In genomic region chr11:13207665-13208594, GRCh38 we compare ENCODE assay signal across 1 cellular context.
TF ChIP-seq lines count a peak whose summit lies in the region.

No MANE protein-coding gene starts in this region.

TF ChIP-seq in HEK293, 187 proteins besides CTCF, POLR2A, EP300 and RAD21 (continued from another document):
- TF ChIP-seq PRDM4 (tag by site-specific recombination; IDR thresholded peaks at IDR 0.05) (peak; percentile 90), ZNF488 (tag by site-specific recombination; IDR thresholded peaks at IDR 0.05) (no peak), SP7 (tag by site-specific recombination; IDR thresholded peaks at IDR 0.05) (0 out of 2 replicates have a peak, but pooled peaks have one; percentile 26), ZNF311 (tag by site-specific recombination; IDR thresholded peaks at IDR 0.05; ENCODE audit: borderline replicate concordance) (no peak), ZNF174 (tag by site-specific recombination; IDR thresholded peaks at IDR 0.05) (no peak), SCRT1 (tag by site-specific recombination; IDR thresholded peaks at IDR 0.05; ENCODE audit: borderline replicate concordance) (no peak), YY2 (tag by site-specific recombination; IDR thresholded peaks at IDR 0.05) (no peak), GFI1B (tag by site-specific recombination; IDR thresholded peaks at IDR 0.05) (no peak), REPIN1 (tag by site-specific recombination; IDR thresholded peaks at IDR 0.05; ENCODE audit: low read depth) (no peak), ZNF423 (tag by site-specific recombination; IDR thresholded peaks at IDR 0.05) (no peak), GLIS1 (tag by site-specific recombination; IDR thresholded peaks at IDR 0.05) (no peak), TCF7L2 (IDR thresholded peaks at IDR 0.05; ENCODE audit: borderline replicate concordance, low read depth, low read length) (no peak), ZNF157 (tag by site-specific recombination; IDR thresholded peaks at IDR 0.05) (no peak), ZSCAN30 (tag by site-specific recombination; IDR thresholded peaks at IDR 0.05) (no peak), ZNF16 (tag by site-specific recombination; IDR thresholded peaks at IDR 0.05; ENCODE audit: low read depth) (no peak), RBAK (tag by site-specific recombination; IDR thresholded peaks at IDR 0.05) (no peak), TRIM28 (IDR thresholded peaks at IDR 0.05; ENCODE audit: borderline replicate concordance, low read length) (peak; percentile 16; the same call in 1 of the 2 replicates), ZNF629 (tag by site-specific recombination; IDR thresholded peaks at IDR 0.05) (0 out of 2 replicates have a peak, but pooled peaks have one; percentile 18), ZNF621 (tag by site-specific recombination; IDR thresholded peaks at IDR 0.05) (no peak), ZNF335 (tag by site-specific recombination; conservative IDR thresholded peaks at IDR 0.05) (0 out of 2 replicates have a peak, but pooled peaks have one; percentile 18), ZNF354C (tag by site-specific recombination; IDR thresholded peaks at IDR 0.05; ENCODE audit: borderline replicate concordance, low read depth) (no peak), ZNF112 (tag by site-specific recombination; IDR thresholded peaks at IDR 0.05) (no peak), BCL11A (tag by site-specific recombination; IDR thresholded peaks at IDR 0.05; ENCODE audit: low read depth) (no peak), PRDM6 (tag by site-specific recombination; IDR thresholded peaks at IDR 0.05) (peak; percentile 88)
